Comparison of ENCODE assay signal across 8 cellular contexts in genomic region chr16:24729243-24729966, GRCh38. TPM values are rescaled to one million over a fixed set of nuclear protein-coding genes. Genes with fewer than 3 reads are reported as not detected.
A peak's percentile ranks its signal among the peaks of the same experiment; 100 is the strongest.
DNase-seq lines count a peak whose midpoint lies in the region; ATAC-seq and TF ChIP-seq lines count a peak whose summit lies in the region.

TSS of gene TNRC6A (plus strand) at chr16:24729651. CDS start at chr16:24729842, 191 bp downstream.

- TF ChIP-seq CTCF in parathyroid adenoma (IDR thresholded peaks at IDR 0.05) = no peak
- no peak for TF ChIP-seq CTCF in tibial artery (IDR thresholded peaks at IDR 0.05)

- peak; percentile 93 for DNase-seq in HEK293T (ENCODE audit: extremely low spot score)
- DNase-seq in NAMALWA (ENCODE audit: low spot score) = peak; percentile 91
- DNase-seq in SW 1271 (lab: John Stamatoyannopoulos, UW) = peak; percentile 67 to 69
- peak; percentile 65 for DNase-seq in activated naive CD8-positive, alpha-beta T cell treated with anti-CD3 and anti-CD28 coated beads, Interleukin-2, amount 50 U/mL, for 16 hours (ENCODE audit: low read depth, low spot score)
- DNase-seq in Right ventricle myocardium superior = peak; percentile 94
- peak; percentile 86 to 95 for DNase-seq in tibial artery

- intact Hi-C loops in Right ventricle myocardium superior (cut with DNase I) = no loop called here
- intact Hi-C loops in tibial artery (cut with DNase I; ENCODE audit: low total_unique reads) = no loop called here

- H3K36me3 ChIP-seq in parathyroid adenoma (ENCODE audit: control insufficient read depth, insufficient read depth, low read length) = no peaks in the 10 kb centered on the region
- peaks cover 0 to 10% (median 0%) of the 10 kb centered on the region in 3 donors for H3K36me3 ChIP-seq in tibial artery

- peak within 1 kb of the TSS; percentile 91 for H2AFZ ChIP-seq in parathyroid adenoma

- H3K4me3 ChIP-seq in GM08714 (ENCODE audit: low read length) (peak within 1 kb of the TSS; percentile 99), parathyroid adenoma (ENCODE audit: low read depth, low read length) (peak within 1 kb of the TSS; percentile 95), tibial artery (peak within 1 kb of the TSS; percentile 63 to 82)

- peak within 1 kb of the TSS; percentile 73 for H3K4me2 ChIP-seq in parathyroid adenoma (ENCODE audit: low read length)

- peak within 1 kb of the TSS; percentile 79 for H3K9ac ChIP-seq in parathyroid adenoma

- H3K27ac ChIP-seq in parathyroid adenoma (peak within 1 kb of the TSS; percentile 95), tibial artery (peak within 1 kb of the TSS; percentile 90 to 96)

- H3K4me1 ChIP-seq in parathyroid adenoma (peaks cover 23% of the 10 kb centered on the region), tibial artery (peaks cover 0 to 45% (median 32%) of the 10 kb centered on the region in 4 donors)

- CTCF ChIA-PET in HEK293T (lab: Yijun Ruan, JAX) = no interaction called here

- POLR2A ChIA-PET in HEK293T (lab: Yijun Ruan, JAX) = interaction anchor here (1.6 kb wide), 1 partner anchor 149 kb away, joined by 5 read pairs; no protein-coding TSS in a partner anchor

- H3K79me2 ChIP-seq in parathyroid adenoma = peaks cover 26% of the 10 kb centered on the region

- ATAC-seq in Right ventricle myocardium superior (ENCODE audit: poor library complexity) = peak; percentile 96

- H3K9me3 ChIP-seq in parathyroid adenoma (ENCODE audit: control insufficient read depth, low read length) (no peaks in the 10 kb centered on the region), tibial artery (no peaks in the 10 kb centered on the region)

- H3K27me3 ChIP-seq in parathyroid adenoma (ENCODE audit: control insufficient read depth, insufficient read depth, low read length) (no peaks in the 10 kb centered on the region), tibial artery (no peaks in the 10 kb centered on the region)

TF ChIP-seq in HEK293T, 16 proteins besides CTCF, POLR2A, EP300 and RAD21:
- TF ChIP-seq LEF1 (IDR thresholded peaks at IDR 0.05; ENCODE audit: borderline replicate concordance) = 0 out of 2 replicates have a peak, but pooled peaks have one; percentile 18
- no peak for TF ChIP-seq ELF4 (IDR thresholded peaks at IDR 0.05)
- no peak for TF ChIP-seq CTBP1 (IDR thresholded peaks at IDR 0.05; ENCODE audit: borderline replicate concordance)
- TF ChIP-seq FOXM1 (IDR thresholded peaks at IDR 0.05; ENCODE audit: borderline replicate concordance) = peak; percentile 96
- 0 out of 2 replicates have a peak, but pooled peaks have one; percentile 10 for TF ChIP-seq PKNOX1 (IDR thresholded peaks at IDR 0.05)
- no peak for TF ChIP-seq FOXA1 (IDR thresholded peaks at IDR 0.05)
- TF ChIP-seq SP1 (IDR thresholded peaks at IDR 0.05) = no peak
- TF ChIP-seq ZNF384 (IDR thresholded peaks at IDR 0.05) = peak; percentile 94
- no peak for TF ChIP-seq L3MBTL2 (conservative IDR thresholded peaks at IDR 0.05)

RNA-seq across cellular contexts. Expression of gene TNRC6A, which starts in this region (rescaled TPM):
- 35.6 TPM for total RNA-seq in Right ventricle myocardium superior

Comparison
In these comparisons a context has a peak if more than half of its experiments do, and no peak if none do; other contexts are left out.
1. Peak in every context shown above with its lines: DNase-seq, ATAC-seq, H3K4me3 ChIP-seq and H3K27ac ChIP-seq.